ENCODE assay signal across 20 cellular contexts in genomic region chr19:55373318-55373992, GRCh38. TPM values are rescaled to one million over a fixed set of nuclear protein-coding genes. Genes with fewer than 3 reads are reported as not detected.
DNase-seq lines count a peak whose midpoint lies in the region; ATAC-seq, FAIRE-seq and TF ChIP-seq lines count a peak whose summit lies in the region.
"Had no signal": no experiment of that assay in that cellular context is flagged by ENCODE, and none has a peak within 500 bp of the region (broad histone marks: within the 10 kb centered on the region; RNA-seq: fewer than 3 reads in every experiment).

No MANE protein-coding gene starts in this region.

- H3K36me3 ChIP-seq in astrocyte (ENCODE audit: insufficient read depth, low read length): no peaks in the 10 kb centered on the region
- H3K36me3 ChIP-seq: suprapubic skin had no signal

- no peaks in the 10 kb centered on the region for H3K36me3 Mint-ChIP-seq in stimulated activated naive CD8-positive, alpha-beta T cell treated with anti-CD3 and anti-CD28 coated beads, Interleukin-15, Interleukin-2, amounts not matched to agents 100 ng/mL and 50 ng/mL, for 24 hours (ENCODE audit: low read depth)
- H3K36me3 Mint-ChIP-seq in astrocyte (ENCODE audit: low read depth, unreplicated experiment) (no peaks in the 10 kb centered on the region), mesothelial cell of epicardium (no peaks in the 10 kb centered on the region)

- TF ChIP-seq CTCF in astrocyte (IDR thresholded peaks at IDR 0.05; ENCODE audit: insufficient read depth, low read depth, low read length) (no peak), mesothelial cell of epicardium (IDR thresholded peaks at IDR 0.05; ENCODE audit: unreplicated experiment) (no peak)

- no peaks in the 10 kb centered on the region for H3K9me3 ChIP-seq in astrocyte (ENCODE audit: insufficient read depth, low read depth, low read length)
- H3K9me3 ChIP-seq: suprapubic skin had no signal

- peak overlapping the region; percentile 70 for H3K4me2 ChIP-seq in astrocyte (ENCODE audit: low read length)

- H3K9me3 Mint-ChIP-seq in stimulated activated naive CD8-positive, alpha-beta T cell treated with anti-CD3 and anti-CD28 coated beads, Interleukin-15, Interleukin-2, amounts not matched to agents 100 ng/mL and 50 ng/mL, for 24 hours: no peaks in the 10 kb centered on the region
- no peaks in the 10 kb centered on the region for H3K9me3 Mint-ChIP-seq in stimulated activated naive CD8-positive, alpha-beta T cell treated with anti-CD3 and anti-CD28 coated beads, Interleukin-15, amount 100 ng/mL, for 72 hours
- H3K9me3 Mint-ChIP-seq in astrocyte (ENCODE audit: unreplicated experiment) (no peaks in the 10 kb centered on the region), mesothelial cell of epicardium (no peaks in the 10 kb centered on the region)
- H3K9me3 Mint-ChIP-seq: activated naive CD8-positive, alpha-beta T cell treated with anti-CD3 and anti-CD28 coated beads, Interleukin-2, amount 50 U/mL, for 24 hours; activated T-cell treated with anti-CD3 and anti-CD28 coated beads, Interleukin-2, amount 50 U/mL, for 4 hours had no signal

- peaks cover 16% of the 10 kb centered on the region for H3K79me2 ChIP-seq in astrocyte (ENCODE audit: insufficient read depth, low read length)

- no peak overlapping the region for H3K4me3 Mint-ChIP-seq in stimulated activated naive CD8-positive, alpha-beta T cell treated with anti-CD3 and anti-CD28 coated beads, Interleukin-15, Interleukin-2, amounts not matched to agents 100 ng/mL and 50 ng/mL, for 24 hours
- no peak overlapping the region for H3K4me3 Mint-ChIP-seq in stimulated activated naive CD8-positive, alpha-beta T cell treated with anti-CD3 and anti-CD28 coated beads, Interleukin-15, amount 100 ng/mL, for 72 hours
- H3K4me3 Mint-ChIP-seq in astrocyte (ENCODE audit: unreplicated experiment) (peak overlapping the region; percentile 64), mesothelial cell of epicardium (peak overlapping the region; percentile 33)
- H3K4me3 Mint-ChIP-seq: activated naive CD8-positive, alpha-beta T cell treated with anti-CD3 and anti-CD28 coated beads, Interleukin-2, amount 50 U/mL, for 24 hours; activated T-cell treated with anti-CD3 and anti-CD28 coated beads, Interleukin-2, amount 50 U/mL, for 4 hours had no signal

- H3K27me3 Mint-ChIP-seq in stimulated activated naive CD8-positive, alpha-beta T cell treated with anti-CD3 and anti-CD28 coated beads, Interleukin-15, Interleukin-2, amounts not matched to agents 100 ng/mL and 50 ng/mL, for 24 hours: peaks cover 36% of the 10 kb centered on the region
- peaks cover 74% of the 10 kb centered on the region for H3K27me3 Mint-ChIP-seq in stimulated activated naive CD8-positive, alpha-beta T cell treated with anti-CD3 and anti-CD28 coated beads, Interleukin-15, amount 100 ng/mL, for 72 hours
- H3K27me3 Mint-ChIP-seq in astrocyte (ENCODE audit: low read depth, unreplicated experiment) (no peaks in the 10 kb centered on the region), mesothelial cell of epicardium (ENCODE audit: low read depth) (peaks cover 56% of the 10 kb centered on the region)

- H3K4me3 ChIP-seq in astrocyte (ENCODE audit: insufficient read depth, low read depth, low read length): no peak overlapping the region
- H3K4me3 ChIP-seq: suprapubic skin had no signal

- H2AFZ ChIP-seq in astrocyte (ENCODE audit: low read depth, low read length): peak overlapping the region; percentile 73

- DNase-seq in stimulated activated naive CD8-positive, alpha-beta T cell treated with anti-CD3 and anti-CD28 coated beads, Interleukin-15, amount 100 ng/mL, for 72 hours: no peak
- no peak for DNase-seq in astrocyte (ENCODE audit: low read depth)
- no peak for DNase-seq in mesothelial cell of epicardium (ENCODE audit: low spot score in 2 of 2, unreplicated experiment in 2 of 2)
- DNase-seq in iPS-NIHi7 (ENCODE audit: extremely low spot score): no peak
- no peak for DNase-seq in activated gamma-delta T cell treated with Interleukin-2 at 50 U/mL for 16 hours
- DNase-seq in NCI-H510A (lab: John Stamatoyannopoulos, UW): no peak
- DNase-seq: activated CD4-positive, alpha-beta T cell treated with anti-CD3 and anti-CD28 coated beads, Interleukin-2, amount 50 U/mL, for 1 hour; activated T-cell treated with anti-CD3 and anti-CD28 coated beads, Interleukin-2, amount 50 U/mL, for 4 hours; central memory CD4-positive, alpha-beta T cell; foreskin keratinocyte; midbrain; MV-4-11; NCI-H2107; NCI-H82; Right ventricle myocardium superior; stimulated activated CD4-positive, alpha-beta T cell treated with anti-CD3 and anti-CD28 coated beads, Interleukin-15, amount 100 ng/mL, for 24 hours had no signal

- no peak for ATAC-seq in stimulated activated naive CD8-positive, alpha-beta T cell treated with anti-CD3 and anti-CD28 coated beads, Interleukin-15, amount 100 ng/mL, for 72 hours
- no peak for ATAC-seq in GM21515 (IDR thresholded peaks at IDR 0.05; ENCODE audit: unreplicated experiment)
- ATAC-seq: foreskin keratinocyte had no signal

- H3K27ac ChIP-seq in astrocyte (ENCODE audit: low read depth, low read length): peak overlapping the region; percentile 82
- H3K27ac ChIP-seq: foreskin keratinocyte, suprapubic skin had no signal

- H4K20me1 ChIP-seq in astrocyte (ENCODE audit: insufficient read depth, low read length): peaks cover 6% of the 10 kb centered on the region

- peak overlapping the region; percentile 71 for H3K27ac Mint-ChIP-seq in stimulated activated naive CD8-positive, alpha-beta T cell treated with anti-CD3 and anti-CD28 coated beads, Interleukin-15, Interleukin-2, amounts not matched to agents 100 ng/mL and 50 ng/mL, for 24 hours
- H3K27ac Mint-ChIP-seq in stimulated activated naive CD8-positive, alpha-beta T cell treated with anti-CD3 and anti-CD28 coated beads, Interleukin-15, amount 100 ng/mL, for 72 hours: no peak overlapping the region
- H3K27ac Mint-ChIP-seq in astrocyte (ENCODE audit: unreplicated experiment) (peak overlapping the region; percentile 93), mesothelial cell of epicardium (peak overlapping the region; percentile 45)
- H3K27ac Mint-ChIP-seq: activated naive CD8-positive, alpha-beta T cell treated with anti-CD3 and anti-CD28 coated beads, Interleukin-2, amount 50 U/mL, for 24 hours had no signal

- H3K9ac ChIP-seq in astrocyte (ENCODE audit: low read length): peak overlapping the region; percentile 73

- H3K4me1 ChIP-seq in astrocyte (ENCODE audit: insufficient read depth, low read length): peaks cover 55% of the 10 kb centered on the region
- H3K4me1 ChIP-seq: foreskin keratinocyte had no signal

- FAIRE-seq in astrocyte (lab: Jason Lieb, UNC): no peak

- peaks cover 21% of the 10 kb centered on the region for H3K4me1 Mint-ChIP-seq in stimulated activated naive CD8-positive, alpha-beta T cell treated with anti-CD3 and anti-CD28 coated beads, Interleukin-15, Interleukin-2, amounts not matched to agents 100 ng/mL and 50 ng/mL, for 24 hours (ENCODE audit: low read depth)
- H3K4me1 Mint-ChIP-seq in stimulated activated naive CD8-positive, alpha-beta T cell treated with anti-CD3 and anti-CD28 coated beads, Interleukin-15, amount 100 ng/mL, for 72 hours: peaks cover 52% of the 10 kb centered on the region
- H3K4me1 Mint-ChIP-seq in astrocyte (ENCODE audit: low read depth, unreplicated experiment) (peaks cover 26% of the 10 kb centered on the region), mesothelial cell of epicardium (peaks cover 51% of the 10 kb centered on the region)

- H3K27me3 ChIP-seq in astrocyte (ENCODE audit: insufficient read depth, low read length): no peaks in the 10 kb centered on the region

RNA-seq across cellular contexts. Expression of gene TMEM190, which starts 3.2 kb away (rescaled TPM):
- total RNA-seq in astrocyte: 2.5 TPM in 2 replicates
- total RNA-seq in mesothelial cell of epicardium: 2.2 to 2.4 TPM (median 2.4 TPM) in 3 replicates
- total RNA-seq: activated T-cell treated with anti-CD3 and anti-CD28 coated beads, Interleukin-2, amount 50 U/mL, for 4 hours; foreskin keratinocyte; Right ventricle myocardium superior; suprapubic skin had no signal

RNA-seq across cellular contexts. Expression of gene IL11, which starts 3.2 kb away (rescaled TPM):
- total RNA-seq in astrocyte (183 and 202 TPM in 2 replicates), mesothelial cell of epicardium (10.0 to 12.9 TPM (median 11.6 TPM) in 3 replicates)
- total RNA-seq: Right ventricle myocardium superior had no signal

RNA-seq across cellular contexts. Expression of gene GARIN5B, which starts 10.4 kb away (rescaled TPM):
- 0.10 and 0.20 TPM in 2 replicates for total RNA-seq in astrocyte
- 0.13 to 0.34 TPM (median 0.27 TPM) in 3 replicates for total RNA-seq in mesothelial cell of epicardium
- total RNA-seq: activated T-cell treated with anti-CD3 and anti-CD28 coated beads, Interleukin-2, amount 50 U/mL, for 4 hours; foreskin keratinocyte; Right ventricle myocardium superior; suprapubic skin had no signal

RNA-seq across cellular contexts. Expression of gene TMEM238, which starts 10.6 kb away (rescaled TPM):
- 1.4 and 2.1 TPM in 2 replicates for total RNA-seq in astrocyte
- 2.3 to 2.9 TPM (median 2.3 TPM) in 3 replicates for total RNA-seq in mesothelial cell of epicardium

RNA-seq across cellular contexts. Expression of gene RPL28, which starts 12.3 kb away (rescaled TPM):
- 2,006 and 2,072 TPM in 2 replicates for total RNA-seq in astrocyte
- 1,773 to 1,819 TPM (median 1,790 TPM) in 3 replicates for total RNA-seq in mesothelial cell of epicardium

Comparison
In these comparisons a context has a peak if more than half of its experiments do, and no peak if none do; other contexts are left out.
1. H3K27ac Mint-ChIP-seq: peak in stimulated activated naive CD8-positive, alpha-beta T cell treated with anti-CD3 and anti-CD28 coated beads, Interleukin-15, Interleukin-2, amounts not matched to agents 100 ng/mL and 50 ng/mL, for 24 hours (single experiment), astrocyte (single experiment) and mesothelial cell of epicardium (single experiment); none in stimulated activated naive CD8-positive, alpha-beta T cell treated with anti-CD3 and anti-CD28 coated beads, Interleukin-15, amount 100 ng/mL, for 72 hours (0 of 2).
2. H3K4me3 Mint-ChIP-seq: peak in astrocyte (single experiment) and mesothelial cell of epicardium (single experiment); none in stimulated activated naive CD8-positive, alpha-beta T cell treated with anti-CD3 and anti-CD28 coated beads, Interleukin-15, Interleukin-2, amounts not matched to agents 100 ng/mL and 50 ng/mL, for 24 hours (single experiment) and stimulated activated naive CD8-positive, alpha-beta T cell treated with anti-CD3 and anti-CD28 coated beads, Interleukin-15, amount 100 ng/mL, for 72 hours (0 of 2).
3. RNA of gene IL11, which starts 3.2 kb away (total RNA-seq): 183 to 202 TPM in astrocyte; 10.0 to 12.9 TPM in mesothelial cell of epicardium; every median in the first group is over 10 times any median in the second.